ENCODE assay signal across 15 cellular contexts in genomic region chr12:116483959-116484699, GRCh38.
A peak's percentile ranks its signal among the peaks of the same experiment; 100 is the strongest.
DNase-seq lines count a peak whose midpoint lies in the region; ATAC-seq and TF ChIP-seq lines count a peak whose summit lies in the region.
"Had no signal": no experiment of that assay in that cellular context is flagged by ENCODE, and none has a peak within 500 bp of the region (broad histone marks: within the 10 kb centered on the region; RNA-seq: fewer than 3 reads in every experiment).

No MANE protein-coding gene starts in this region.

- H3K14ac ChIP-seq in mesenchymal stem cell (ENCODE audit: low read length in 2 of 2) = no peak overlapping the region

- no peak overlapping the region for H2AFZ ChIP-seq in mesenchymal stem cell (ENCODE audit: low read depth, low read length)

- WGBS in mesenchymal stem cell = 88% methylated on average over 18 of the region's 18 CpGs

- peak; percentile 29 for DNase-seq in left ventricle myocardium inferior
- no peak for DNase-seq in right atrium auricular region (ENCODE audit: low spot score)
- no peak for DNase-seq in adipocyte (ENCODE audit: low read depth)
- no peak for DNase-seq in mesenchymal stem cell
- DNase-seq in NK-92 (lab: John Stamatoyannopoulos, UW; ENCODE audit: unreplicated experiment) = no peak
- no peak for DNase-seq in SW480 (ENCODE audit: low spot score)
- DNase-seq: CD8-positive, alpha-beta T cell; GF-D8; NCI-H146; NCI-H345; NCI-H748 treated with DMSO at 0.1 percent for 48 hours; Peyer's patch; SHP77 treated with DMSO at 0.1 percent for 48 hours had no signal

- H3K4me3 ChIP-seq in left ventricle myocardium inferior = no peak overlapping the region
- H3K4me3 ChIP-seq in right atrium auricular region = no peak overlapping the region
- H3K4me3 ChIP-seq in adipocyte (ENCODE audit: low read length) = peak overlapping the region; percentile 13
- no peak overlapping the region for H3K4me3 ChIP-seq in mesenchymal stem cell (ENCODE audit: insufficient read depth in 1 of 2, low read depth in 1 of 2, low read length in 2 of 2)
- H3K4me3 ChIP-seq: Peyer's patch had no signal

- no peak overlapping the region for H2BK120ac ChIP-seq in mesenchymal stem cell (ENCODE audit: low read depth, low read length)

- H3K27me3 ChIP-seq in left ventricle myocardium inferior (ENCODE audit: low read depth) (peaks cover 50% of the 10 kb centered on the region), right atrium auricular region (no peaks in the 10 kb centered on the region), adipocyte (replicated peaks; ENCODE audit: control insufficient read depth, insufficient read depth, low read length) (no peaks in the 10 kb centered on the region), mesenchymal stem cell (ENCODE audit: control insufficient read depth in 1 of 2, insufficient read depth in 1 of 2, low read length in 2 of 2) (peaks cover 10% of the 10 kb centered on the region in 2 experiments)
- H3K27me3 ChIP-seq: Peyer's patch had no signal

- TF ChIP-seq CTCF in left ventricle myocardium inferior (IDR thresholded peaks at IDR 0.05; ENCODE audit: borderline replicate concordance) (no peak), right atrium auricular region (IDR thresholded peaks at IDR 0.05) (no peak)

- no peak overlapping the region for H2AK5ac ChIP-seq in mesenchymal stem cell (ENCODE audit: low read length, severe bottlenecking)

- H2BK12ac ChIP-seq in mesenchymal stem cell (ENCODE audit: low read length in 2 of 2) = no peak overlapping the region

- H3K27ac ChIP-seq in left ventricle myocardium inferior (replicated peaks) = no peak overlapping the region
- H3K27ac ChIP-seq in right atrium auricular region = no peak overlapping the region
- H3K27ac ChIP-seq in mesenchymal stem cell (ENCODE audit: low read length, poor library complexity, severe bottlenecking) = no peak overlapping the region
- H3K27ac ChIP-seq: Peyer's patch had no signal

- H3K9me3 ChIP-seq in left ventricle myocardium inferior (replicated peaks) (peaks cover 21% of the 10 kb centered on the region), right atrium auricular region (peaks cover 0 to 23% of the 10 kb centered on the region in 2 donors), adipocyte (ENCODE audit: control insufficient read depth, low read length) (peaks cover 6% of the 10 kb centered on the region), mesenchymal stem cell (ENCODE audit: control insufficient read depth, low read length) (peaks cover 13% of the 10 kb centered on the region)
- H3K9me3 ChIP-seq: Peyer's patch had no signal

- no peaks in the 10 kb centered on the region for H3K79me1 ChIP-seq in mesenchymal stem cell (replicated peaks; ENCODE audit: low read length, poor library complexity, severe bottlenecking)

- H2BK15ac ChIP-seq in mesenchymal stem cell (ENCODE audit: low read depth, poor library complexity, severe bottlenecking) = no peak overlapping the region

- H3K4me1 ChIP-seq in left ventricle myocardium inferior (peaks cover 4% of the 10 kb centered on the region), right atrium auricular region (no peaks in the 10 kb centered on the region), adipocyte (ENCODE audit: control insufficient read depth, insufficient read depth, low read length) (peaks cover 16% of the 10 kb centered on the region), mesenchymal stem cell (ENCODE audit: control insufficient read depth, insufficient read depth, low read depth, low read length) (no peaks in the 10 kb centered on the region)
- H3K4me1 ChIP-seq: Peyer's patch had no signal

- H3K36me3 ChIP-seq in left ventricle myocardium inferior (no peaks in the 10 kb centered on the region), right atrium auricular region (no peaks in the 10 kb centered on the region), adipocyte (ENCODE audit: control insufficient read depth, insufficient read depth, low read length, severe bottlenecking) (no peaks in the 10 kb centered on the region), mesenchymal stem cell (ENCODE audit: control insufficient read depth in 1 of 2, insufficient read depth in 2 of 2, low read depth in 1 of 2, low read length in 2 of 2) (no peaks in the 10 kb centered on the region)
- H3K36me3 ChIP-seq: Peyer's patch had no signal

- intact Hi-C loops in left ventricle myocardium inferior (cut with micrococcal nuclease) = no loop called here

- H3K18ac ChIP-seq in mesenchymal stem cell (ENCODE audit: low read depth in 1 of 2, low read length in 2 of 2) = no peak overlapping the region

- H3K4me2 ChIP-seq in mesenchymal stem cell (ENCODE audit: low read length, poor library complexity, severe bottlenecking) = no peak overlapping the region

- no peak overlapping the region for H3K4ac ChIP-seq in mesenchymal stem cell (ENCODE audit: low read depth in 1 of 2, low read length in 2 of 2)

- no peak overlapping the region for H3K9ac ChIP-seq in adipocyte (ENCODE audit: low read length)
- H3K9ac ChIP-seq in mesenchymal stem cell (ENCODE audit: low read length) = peak overlapping the region; percentile 38

- no peak for ATAC-seq in HG03457 (IDR thresholded peaks at IDR 0.05; ENCODE audit: unreplicated experiment)
- ATAC-seq: CD8-positive, alpha-beta T cell; HCT116 had no signal

- no peak overlapping the region for H4K91ac ChIP-seq in mesenchymal stem cell (ENCODE audit: low read length)

- no peak overlapping the region for H2BK5ac ChIP-seq in mesenchymal stem cell (ENCODE audit: low read depth, low read length, poor library complexity, severe bottlenecking)

- no peak overlapping the region for H4K8ac ChIP-seq in mesenchymal stem cell (ENCODE audit: low read length)

- H3K23ac ChIP-seq in mesenchymal stem cell (ENCODE audit: low read length in 2 of 2) = no peak overlapping the region
